In genomic region chr6:129662980-129663431, GRCh38 we compare ENCODE assay signal across 9 cellular contexts. TPM values are rescaled to one million over a fixed set of nuclear protein-coding genes. Genes with fewer than 3 reads are reported as not detected.
DNase-seq lines count a peak whose midpoint lies in the region; ATAC-seq and TF ChIP-seq lines count a peak whose summit lies in the region.
"Had no signal": no experiment of that assay in that cellular context is flagged by ENCODE, and none has a peak within 500 bp of the region (broad histone marks: within the 10 kb centered on the region; RNA-seq: fewer than 3 reads in every experiment).

No MANE protein-coding gene starts in this region.

- TF ChIP-seq CTCF in endothelial cell (IDR thresholded peaks at IDR 0.05; ENCODE audit: unreplicated experiment) = no peak

- H3K27ac Mint-ChIP-seq in endothelial cell (ENCODE audit: unreplicated experiment) = peak overlapping the region; percentile 39

- H3K36me3 Mint-ChIP-seq in endothelial cell (ENCODE audit: low read depth, unreplicated experiment) = peaks cover 24% of the 10 kb centered on the region

- no peaks in the 10 kb centered on the region for H3K9me3 Mint-ChIP-seq in endothelial cell (ENCODE audit: unreplicated experiment)

- peaks cover 4% of the 10 kb centered on the region for H3K27me3 Mint-ChIP-seq in endothelial cell (ENCODE audit: unreplicated experiment)

- no peak overlapping the region for H3K4me3 Mint-ChIP-seq in endothelial cell (ENCODE audit: unreplicated experiment)

- no peak for DNase-seq in endothelial cell (ENCODE audit: low spot score)
- no peak for DNase-seq in MV-4-11 (lab: John Stamatoyannopoulos, UW)
- no peak for DNase-seq in activated naive CD4-positive, alpha-beta T cell treated with anti-CD3 and anti-CD28 coated beads, Interleukin-2, amount 50 U/mL, for 16 hours
- no peak for DNase-seq in GM19240 (ENCODE audit: insufficient read length, low spot score)
- DNase-seq: activated CD4-positive, alpha-beta T cell treated with anti-CD3 and anti-CD28 coated beads for 1 hour; effector CD8-positive, alpha-beta T cell had no signal

- ATAC-seq in GM18868 (IDR thresholded peaks at IDR 0.05; ENCODE audit: unreplicated experiment) (peak; percentile 76), GM21529 (IDR thresholded peaks at IDR 0.05; ENCODE audit: unreplicated experiment) (peak; percentile 69), HG03135 (IDR thresholded peaks at IDR 0.05; ENCODE audit: unreplicated experiment) (peak; percentile 55)

- peaks cover 75% of the 10 kb centered on the region for H3K4me1 Mint-ChIP-seq in endothelial cell (ENCODE audit: unreplicated experiment)

RNA-seq across cellular contexts. Expression of gene ARHGAP18, which starts 47.0 kb away (rescaled TPM):
- 102 TPM for total RNA-seq in endothelial cell (ENCODE audit: unreplicated experiment)
